ENCODE assay signal across 9 cellular contexts in genomic region chr19:3983542-3983914, GRCh38. TPM values are rescaled to one million over a fixed set of nuclear protein-coding genes. Genes with fewer than 3 reads are reported as not detected.
DNase-seq lines count a peak whose midpoint lies in the region; FAIRE-seq and TF ChIP-seq lines count a peak whose summit lies in the region.
"Had no signal": no experiment of that assay in that cellular context is flagged by ENCODE, and none has a peak within 500 bp of the region (broad histone marks: within the 10 kb centered on the region; RNA-seq: fewer than 3 reads in every experiment).

No MANE protein-coding gene starts in this region.

- H3K9me3 Mint-ChIP-seq in activated T-cell treated with anti-CD3 and anti-CD28 coated beads, Interleukin-2, amount 50 U/mL, for 24 hours, result no peaks in the 10 kb centered on the region

- intact Hi-C loops in adrenal gland (cut with DNase I) (no loop called here), kidney (cut with DNase I) (no loop called here)

- peaks cover 68% of the 10 kb centered on the region for H3K36me3 Mint-ChIP-seq in activated T-cell treated with anti-CD3 and anti-CD28 coated beads, Interleukin-2, amount 50 U/mL, for 24 hours (ENCODE audit: low read depth)

- DNase-seq in activated T-cell treated with anti-CD3 and anti-CD28 coated beads, Interleukin-2, amount 50 U/mL, for 24 hours, result no peak
- DNase-seq in activated T-cell treated with anti-CD3 and anti-CD28 coated beads, Interleukin-2, amount 50 U/mL, for 1 hour, result no peak
- no peak for DNase-seq in adrenal gland
- no peak for DNase-seq in kidney
- no peak for DNase-seq in germinal center (ENCODE audit: low spot score)
- DNase-seq in D721Med (ENCODE audit: insufficient read length, low spot score), result no peak
- DNase-seq in C1 segment of cervical spinal cord (lab: John Stamatoyannopoulos, UW), result no peak

- H3K27ac Mint-ChIP-seq in activated T-cell treated with anti-CD3 and anti-CD28 coated beads, Interleukin-2, amount 50 U/mL, for 24 hours, result peak overlapping the region; percentile 99

- H3K9me3 ChIP-seq in adrenal gland (replicated peaks in 1 of 3), result no peaks in the 10 kb centered on the region
- no peaks in the 10 kb centered on the region for H3K9me3 ChIP-seq in kidney (ENCODE audit: control insufficient read depth in 1 of 2, low read length in 2 of 2)

- H3K27me3 ChIP-seq in adrenal gland, result no peaks in the 10 kb centered on the region

- H3K27ac ChIP-seq in adrenal gland (peak overlapping the region in 4 of 5 donors; percentile 93 to 98 (median 98)), kidney (ENCODE audit: low read depth in 2 of 2, low read length in 2 of 2) (peak overlapping the region; percentile 69 to 96), temporal lobe (ENCODE audit: low read depth, low read length) (peak overlapping the region; percentile 93)

- 43 to 56% (median 54%) methylated on average over 3 to 7 of the region's 7 CpGs for WGBS in adrenal gland, 4 donors

- H3K4me1 Mint-ChIP-seq in activated T-cell treated with anti-CD3 and anti-CD28 coated beads, Interleukin-2, amount 50 U/mL, for 24 hours (ENCODE audit: low read depth), result peaks cover 74% of the 10 kb centered on the region

- peak overlapping the region; percentile 83 to 100 for H3K9ac ChIP-seq in kidney (ENCODE audit: low read length in 2 of 2)

- peaks cover 19 to 46% of the 10 kb centered on the region in 2 donors for H3K4me1 ChIP-seq in adrenal gland (replicated peaks in 1 of 2)
- H3K4me1 ChIP-seq in kidney (ENCODE audit: control insufficient read depth in 1 of 2, insufficient read depth in 1 of 2, low read depth in 1 of 2, low read length in 2 of 2), result peaks cover 25 to 29% of the 10 kb centered on the region in 2 donors

- H3K27me3 Mint-ChIP-seq in activated T-cell treated with anti-CD3 and anti-CD28 coated beads, Interleukin-2, amount 50 U/mL, for 24 hours, result no peaks in the 10 kb centered on the region

- H3K36me3 ChIP-seq in adrenal gland (replicated peaks in 1 of 2) (peaks cover 0 to 56% of the 10 kb centered on the region in 2 donors), kidney (ENCODE audit: control insufficient read depth in 1 of 2, insufficient read depth in 2 of 2, low read length in 2 of 2) (peaks cover 41 to 58% of the 10 kb centered on the region in 2 donors)

- FAIRE-seq in kidney (lab: Jason Lieb, UNC), result no peak
- no peak for FAIRE-seq in D721Med (lab: Jason Lieb, UNC)

- no peak for TF ChIP-seq POLR2A in adrenal gland (IDR thresholded peaks at IDR 0.05)

- TF ChIP-seq CTCF in adrenal gland (IDR thresholded peaks at IDR 0.05), result no peak
- TF ChIP-seq CTCF in kidney (IDR thresholded peaks at IDR 0.05; ENCODE audit: borderline replicate concordance, extremely low read depth, insufficient read depth), result no peak
- TF ChIP-seq CTCF in D721Med (IDR thresholded peaks at IDR 0.05; ENCODE audit: insufficient read depth, missing control alignments), result no peak

- H3K4me3 ChIP-seq in adrenal gland, result peak overlapping the region in 2 of 4 donors; percentile 91 to 98
- H3K4me3 ChIP-seq in kidney (ENCODE audit: low read length in 2 of 2), result peak overlapping the region; percentile 76 to 100

- peak overlapping the region; percentile 97 for H3K4me3 Mint-ChIP-seq in activated T-cell treated with anti-CD3 and anti-CD28 coated beads, Interleukin-2, amount 50 U/mL, for 24 hours

RNA-seq across cellular contexts. Expression of gene EEF2, which starts 1.7 kb away (rescaled TPM):
- total RNA-seq in adrenal gland (1,000 to 10,000 TPM; 1,603 to 3,482 (median 2,345) TPM), kidney (1,813 TPM), temporal lobe (1,871 TPM)
- polyA plus RNA-seq in adrenal gland (1,000 to 10,000 TPM in 2 of 3 donors, 100 to 1,000 TPM in 1; 752 to 2,793 (median 1,120) TPM), kidney (ENCODE audit: insufficient read depth, low read depth, low replicate concordance) (1,520 TPM)

RNA-seq across cellular contexts. Expression of gene DAPK3, which starts 12.6 kb away (rescaled TPM):
- 10 to 100 TPM; 27.2 to 83.2 (median 43.3) TPM for total RNA-seq in adrenal gland
- polyA plus RNA-seq in adrenal gland, result 10 to 100 TPM; 17.6 to 79.0 (median 44.0) TPM
- total RNA-seq in kidney, result 54.6 TPM
- polyA plus RNA-seq in kidney (ENCODE audit: insufficient read depth, low read depth, low replicate concordance), result 30.6 TPM
- 48.7 TPM for total RNA-seq in temporal lobe

RNA-seq across cellular contexts. Expression of gene PIAS4, which starts 24.0 kb away (rescaled TPM):
- total RNA-seq in adrenal gland (10 to 100 TPM; 16.6 to 40.7 (median 28.6) TPM), kidney (25.0 TPM), temporal lobe (12.8 TPM)
- polyA plus RNA-seq in adrenal gland (10 to 100 TPM; 13.7 to 22.3 (median 21.2) TPM), kidney (ENCODE audit: insufficient read depth, low read depth, low replicate concordance) (9.8 TPM)

RNA-seq across cellular contexts. Expression of gene NMRK2, which starts 50.7 kb away (rescaled TPM):
- total RNA-seq in adrenal gland (1 to 10 TPM in 3 of 8 donors, under 1 TPM in 1, not detected in 4; 0.36 to 3.8 (median 1.8) TPM), kidney (0.69 TPM), temporal lobe (not detected)
- polyA plus RNA-seq in adrenal gland (1 to 10 TPM; 1.3 to 2.3 (median 1.8) TPM), kidney (ENCODE audit: insufficient read depth, low read depth, low replicate concordance) (6.1 TPM)
- total RNA-seq: sciatic nerve had no signal
